Comparison of ENCODE assay signal across 8 cellular contexts in the genomic region with DNA sequence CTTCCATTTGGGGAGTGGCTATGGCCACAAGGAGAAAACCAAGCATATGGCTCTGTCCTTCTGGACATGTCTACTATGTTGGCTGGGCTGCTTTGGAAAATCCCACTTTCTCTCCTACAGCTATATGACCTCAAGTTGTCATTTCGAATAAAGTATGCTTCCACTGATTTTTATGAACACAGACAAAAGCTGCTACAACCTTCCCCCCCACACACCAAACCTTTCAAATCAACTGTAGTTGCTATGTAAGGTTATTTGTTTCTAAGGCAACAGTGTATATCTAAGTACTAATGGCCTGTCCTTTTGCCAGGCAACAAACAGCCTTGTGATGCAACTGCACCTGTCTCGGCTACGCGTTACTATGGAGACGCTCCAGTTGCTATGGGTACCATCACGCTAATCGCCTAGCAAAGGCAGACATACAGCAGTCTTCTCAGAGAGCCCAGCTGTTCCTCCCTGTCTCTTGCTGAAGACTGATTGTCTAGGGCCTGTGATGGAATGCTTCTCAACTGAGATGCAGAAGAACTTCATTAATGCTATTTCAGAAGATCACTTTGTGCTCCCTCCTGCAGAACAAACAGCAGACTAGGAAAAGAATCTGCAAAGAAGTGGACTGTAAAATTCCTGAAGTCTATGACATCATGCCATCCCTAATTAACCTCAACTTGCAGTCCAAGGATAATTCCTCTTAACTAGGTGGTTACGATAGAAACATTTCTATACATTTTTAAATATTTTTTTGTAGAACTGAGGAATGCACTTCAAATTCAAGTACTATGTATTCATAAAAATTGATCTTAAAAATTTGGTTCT.
DNase-seq lines count a peak whose midpoint lies in the region; ATAC-seq lines count a peak whose summit lies in the region.

No MANE protein-coding gene starts in this region.

- no peak overlapping the region for H3K4me3 ChIP-seq in CD4-positive, CD25-positive, alpha-beta regulatory T cell (ENCODE audit: low read depth, low read length)

- no peak for DNase-seq in CD4-positive, CD25-positive, alpha-beta regulatory T cell
- DNase-seq in NCI-H146 (lab: John Stamatoyannopoulos, UW) (peak; percentile 93), lung microvascular endothelial cell (ENCODE audit: low read depth in 2 of 2) (peak; percentile 25 to 46), dedifferentiated amniotic fluid mesenchymal stem cell (ENCODE audit: extremely low spot score) (no peak), HUDEP-2 (lab: John Stamatoyannopoulos, UW; ENCODE audit: unreplicated experiment in 76 of 76) (no peak)

- peaks cover 29% of the 10 kb centered on the region for H3K36me3 ChIP-seq in CD4-positive, CD25-positive, alpha-beta regulatory T cell (ENCODE audit: control insufficient read depth, insufficient read depth, low read length)

- H3K9me3 Mint-ChIP-seq in CD4-positive, CD25-positive, alpha-beta regulatory T cell = no peaks in the 10 kb centered on the region

- H3K27ac Mint-ChIP-seq in CD4-positive, CD25-positive, alpha-beta regulatory T cell = peak overlapping the region; percentile 12 to 87 (median 13)

- no peaks in the 10 kb centered on the region for H3K9me3 ChIP-seq in CD4-positive, CD25-positive, alpha-beta regulatory T cell (ENCODE audit: control insufficient read depth in 2 of 2, low read length in 2 of 2)

- H3K27ac ChIP-seq in CD4-positive, CD25-positive, alpha-beta regulatory T cell (ENCODE audit: insufficient read depth, low read length, poor library complexity, severe bottlenecking) = no peak overlapping the region
- H3K27ac ChIP-seq in angular gyrus (ENCODE audit: low read depth, low read length) = peak overlapping the region; percentile 74

- no peaks in the 10 kb centered on the region for H3K27me3 ChIP-seq in CD4-positive, CD25-positive, alpha-beta regulatory T cell (ENCODE audit: control insufficient read depth, insufficient read depth, low read length)

- peaks cover 40% of the 10 kb centered on the region for H3K36me3 Mint-ChIP-seq in CD4-positive, CD25-positive, alpha-beta regulatory T cell

- peaks cover 29% of the 10 kb centered on the region for H3K4me1 ChIP-seq in CD4-positive, CD25-positive, alpha-beta regulatory T cell (ENCODE audit: control insufficient read depth, insufficient read depth, low read length, poor library complexity, severe bottlenecking)

- H3K4me3 Mint-ChIP-seq in CD4-positive, CD25-positive, alpha-beta regulatory T cell = peak overlapping the region in 1 of 4 donors; percentile 12

- H3K27me3 Mint-ChIP-seq in CD4-positive, CD25-positive, alpha-beta regulatory T cell = no peaks in the 10 kb centered on the region

- H3K4me1 Mint-ChIP-seq in CD4-positive, CD25-positive, alpha-beta regulatory T cell = peaks cover 28 to 70% (median 54%) of the 10 kb centered on the region in 4 donors

- ATAC-seq in CD4-positive, CD25-positive, alpha-beta regulatory T cell (ENCODE audit: low read depth in 2 of 2) = no peak
- ATAC-seq in HG02970 (IDR thresholded peaks at IDR 0.05; ENCODE audit: low FRiP score, unreplicated experiment) = no peak
- ATAC-seq in GM21447 (IDR thresholded peaks at IDR 0.05; ENCODE audit: unreplicated experiment) = no peak

Comparison
In these comparisons a context has a peak if more than half of its experiments do, and no peak if none do; other contexts are left out.
1. DNase-seq: peak in NCI-H146 (single experiment) and lung microvascular endothelial cell (2 of 2); none in CD4-positive, CD25-positive, alpha-beta regulatory T cell (0 of 3), dedifferentiated amniotic fluid mesenchymal stem cell (single experiment) and HUDEP-2 (0 of 76).